Comparison of ENCODE assay signal across 21 cellular contexts in genomic region chr20:53463101-53463972, GRCh38.
"Had no signal": no experiment of that assay in that cellular context is flagged by ENCODE, and none has a peak within 500 bp of the region (broad histone marks: within the 10 kb centered on the region; RNA-seq: fewer than 3 reads in every experiment).

No MANE protein-coding gene starts in this region.

- H3K4me1 Mint-ChIP-seq: stimulated activated effector memory CD8-positive, alpha-beta T cell treated with anti-CD3 and anti-CD28 coated beads, Interleukin-12 subunit alpha, Interleukin-12 subunit beta, amount 100 ng/mL, for 72 hours had no signal

- H3K9me3 ChIP-seq: heart left ventricle, mucosa of descending colon, neutrophil, psoas muscle, right lobe of liver, testis, tibial nerve, upper lobe of right lung, vagina had no signal

- H3K36me3 ChIP-seq: heart left ventricle, neutrophil, right lobe of liver, tibial nerve, upper lobe of right lung, vagina had no signal

- H3K27ac ChIP-seq: heart left ventricle, neutrophil, psoas muscle, right lobe of liver, testis, tibial nerve, upper lobe of right lung, vagina had no signal

- H3K27ac Mint-ChIP-seq: dendritic cell treated with granulocyte-macrophage colony-stimulating factor and Interleukin-4, amounts not matched to agents 40 ng/mL and 50 ng/mL, for 4 days; effector memory CD8-positive, alpha-beta T cell; stimulated activated effector memory CD8-positive, alpha-beta T cell treated with anti-CD3 and anti-CD28 coated beads, Interleukin-12 subunit alpha, Interleukin-12 subunit beta, amount 100 ng/mL, for 72 hours; stimulated activated naive CD8-positive, alpha-beta T cell treated with anti-CD3 and anti-CD28 coated beads, Interleukin-15, Interleukin-2, amounts not matched to agents 100 ng/mL and 50 ng/mL, for 24 hours had no signal

- H3K27me3 ChIP-seq: heart left ventricle, right lobe of liver, testis, tibial nerve, upper lobe of right lung, vagina had no signal

- DNase-seq: effector memory CD8-positive, alpha-beta T cell; erythroblast; foreskin melanocyte; heart left ventricle; hippocampal formation; kidney glomerular epithelial cell; mucosa of descending colon; naive thymus-derived CD8-positive, alpha-beta T cell; psoas muscle; retina; right lobe of liver; stimulated activated CD4-positive, alpha-beta T cell treated with anti-CD3 and anti-CD28 coated beads, Interleukin-4, amount 100 ng/mL, for 1 hour; stimulated activated CD8-positive, alpha-beta memory T cell treated with anti-CD3 and anti-CD28 coated beads, Interleukin-4, amount 100 ng/mL, for 48 hours; testis; upper lobe of right lung had no signal

- H3K4me3 Mint-ChIP-seq: dendritic cell treated with granulocyte-macrophage colony-stimulating factor and Interleukin-4, amounts not matched to agents 40 ng/mL and 50 ng/mL, for 4 days; effector memory CD8-positive, alpha-beta T cell; naive thymus-derived CD8-positive, alpha-beta T cell; stimulated activated effector memory CD8-positive, alpha-beta T cell treated with anti-CD3 and anti-CD28 coated beads, Interleukin-12 subunit alpha, Interleukin-12 subunit beta, amount 100 ng/mL, for 72 hours; stimulated activated naive CD8-positive, alpha-beta T cell treated with anti-CD3 and anti-CD28 coated beads, Interleukin-15, Interleukin-2, amounts not matched to agents 100 ng/mL and 50 ng/mL, for 24 hours had no signal

- H3K36me3 Mint-ChIP-seq: stimulated activated effector memory CD8-positive, alpha-beta T cell treated with anti-CD3 and anti-CD28 coated beads, Interleukin-12 subunit alpha, Interleukin-12 subunit beta, amount 100 ng/mL, for 72 hours had no signal

- H3K4me1 ChIP-seq: heart left ventricle, psoas muscle, right lobe of liver, testis, tibial nerve, upper lobe of right lung, vagina had no signal

- H3K4me3 ChIP-seq: heart left ventricle, mucosa of descending colon, psoas muscle, right lobe of liver, testis, tibial nerve, upper lobe of right lung, vagina had no signal

- H3K9me3 Mint-ChIP-seq: effector memory CD8-positive, alpha-beta T cell; stimulated activated effector memory CD8-positive, alpha-beta T cell treated with anti-CD3 and anti-CD28 coated beads, Interleukin-12 subunit alpha, Interleukin-12 subunit beta, amount 100 ng/mL, for 72 hours; stimulated activated naive CD8-positive, alpha-beta T cell treated with anti-CD3 and anti-CD28 coated beads, Interleukin-15, Interleukin-2, amounts not matched to agents 100 ng/mL and 50 ng/mL, for 24 hours had no signal
